In the genomic region with DNA sequence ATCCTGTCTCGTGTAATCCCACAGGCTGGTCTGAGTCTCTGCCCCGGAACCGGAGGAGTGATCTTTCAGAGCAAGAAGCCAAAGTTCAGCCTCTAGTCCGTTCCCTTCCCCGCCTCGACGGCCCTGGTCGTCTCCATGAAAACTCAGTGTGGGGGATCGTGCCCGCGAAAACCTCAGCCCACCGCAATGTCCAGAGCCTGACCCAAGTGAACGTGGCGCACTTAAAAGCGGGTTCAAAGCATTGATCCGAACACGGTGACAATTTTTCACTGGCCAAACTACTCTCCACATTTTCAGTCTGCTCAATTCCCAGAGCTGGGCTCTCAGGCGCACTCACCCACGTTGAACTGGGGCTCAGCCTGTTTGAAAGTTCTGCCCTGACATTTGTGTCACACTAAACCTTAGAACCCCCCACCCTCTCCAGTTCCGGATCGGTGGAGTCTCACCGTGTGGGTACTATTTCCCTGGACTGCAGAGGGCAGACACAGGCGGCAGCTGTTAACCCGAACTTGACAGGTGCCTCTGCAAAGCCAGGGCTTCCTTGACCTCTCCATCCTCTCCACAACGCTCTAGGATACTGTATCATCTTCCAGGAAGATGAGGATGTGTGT, we compare ENCODE assay signal across 1 cellular context.
TF ChIP-seq lines count a peak whose summit lies in the region.

No MANE protein-coding gene starts in this region.

TF ChIP-seq in HEK293, 187 proteins besides CTCF, POLR2A, EP300 and RAD21 (continued from another document and continues in another):
- TF ChIP-seq ZNF266 (tag by site-specific recombination; IDR thresholded peaks at IDR 0.05; ENCODE audit: low read depth) (no peak), ZNF169 (tag by site-specific recombination; IDR thresholded peaks at IDR 0.05) (no peak), ZNF777 (tag by site-specific recombination; IDR thresholded peaks at IDR 0.05; ENCODE audit: borderline replicate concordance) (peak; percentile 91), ZNF214 (tag by site-specific recombination; IDR thresholded peaks at IDR 0.05; ENCODE audit: borderline replicate concordance) (no peak), ZBTB20 (tag by site-specific recombination; IDR thresholded peaks at IDR 0.05) (peak; percentile 68; the same call in 1 of the 2 replicates), ZNF211 (tag by site-specific recombination; IDR thresholded peaks at IDR 0.05; ENCODE audit: low read depth) (no peak), ZNF138 (tag by site-specific recombination; IDR thresholded peaks at IDR 0.05; ENCODE audit: borderline replicate concordance) (no peak), ZNF366 (tag by site-specific recombination; conservative IDR thresholded peaks at IDR 0.05) (no peak), ZNF776 (tag by site-specific recombination; IDR thresholded peaks at IDR 0.05; ENCODE audit: borderline replicate concordance) (no peak), ZNF677 (tag by site-specific recombination; IDR thresholded peaks at IDR 0.05) (no peak), GLIS1 (tag by site-specific recombination; IDR thresholded peaks at IDR 0.05) (0 out of 2 replicates have a peak, but pooled peaks have one; percentile 15), ZNF16 (tag by site-specific recombination; IDR thresholded peaks at IDR 0.05; ENCODE audit: low read depth) (no peak), ZBTB8A (tag by site-specific recombination; IDR thresholded peaks at IDR 0.05) (peak; percentile 76), GLIS2 (tag by site-specific recombination; IDR thresholded peaks at IDR 0.05) (peak; percentile 31; the same call in 1 of the 2 replicates), BCL11B (tag by site-specific recombination; IDR thresholded peaks at IDR 0.05; ENCODE audit: low read depth) (no peak), ZNF19 (tag by site-specific recombination; IDR thresholded peaks at IDR 0.05; ENCODE audit: low read depth) (no peak), PRDM1 (tag by site-specific recombination; IDR thresholded peaks at IDR 0.05) (no peak), ZNF521 (tag by site-specific recombination; IDR thresholded peaks at IDR 0.05) (no peak), ZNF555 (tag by site-specific recombination; conservative IDR thresholded peaks at IDR 0.05) (no peak), ZBTB21 (tag by site-specific recombination; IDR thresholded peaks at IDR 0.05) (no peak), KLF7 (tag by site-specific recombination; IDR thresholded peaks at IDR 0.05; ENCODE audit: borderline replicate concordance) (no peak), ZBTB17 (tag by site-specific recombination; IDR thresholded peaks at IDR 0.05) (peak; percentile 37), ZNF76 (tag by site-specific recombination; IDR thresholded peaks at IDR 0.05; ENCODE audit: borderline replicate concordance, low read depth) (no peak; the same call in 1 of the 2 replicates), ZNF600 (tag by site-specific recombination; IDR thresholded peaks at IDR 0.05) (peak; percentile 51), HOXD13 (CRISPR knock-in tag; IDR thresholded peaks at IDR 0.05; ENCODE audit: borderline replicate concordance) (no peak), ZFHX2 (tag by site-specific recombination; conservative IDR thresholded peaks at IDR 0.05) (peak; percentile 59), ZNF184 (tag by site-specific recombination; IDR thresholded peaks at IDR 0.05) (no peak), SETDB1 (IDR thresholded peaks at IDR 0.05; ENCODE audit: insufficient read length, low read length) (no peak), ZNF114 (tag by site-specific recombination; IDR thresholded peaks at IDR 0.05) (no peak), ZNF302 (tag by site-specific recombination; IDR thresholded peaks at IDR 0.05; ENCODE audit: low read depth) (no peak), ZNF223 (tag by site-specific recombination; IDR thresholded peaks at IDR 0.05) (no peak), ZNF561 (tag by site-specific recombination; IDR thresholded peaks at IDR 0.05; ENCODE audit: borderline replicate concordance) (no peak), ZNF2 (tag by site-specific recombination; IDR thresholded peaks at IDR 0.05) (0 out of 2 replicates have a peak, but pooled peaks have one; percentile 61)
- TF ChIP-seq, protein P1, sequence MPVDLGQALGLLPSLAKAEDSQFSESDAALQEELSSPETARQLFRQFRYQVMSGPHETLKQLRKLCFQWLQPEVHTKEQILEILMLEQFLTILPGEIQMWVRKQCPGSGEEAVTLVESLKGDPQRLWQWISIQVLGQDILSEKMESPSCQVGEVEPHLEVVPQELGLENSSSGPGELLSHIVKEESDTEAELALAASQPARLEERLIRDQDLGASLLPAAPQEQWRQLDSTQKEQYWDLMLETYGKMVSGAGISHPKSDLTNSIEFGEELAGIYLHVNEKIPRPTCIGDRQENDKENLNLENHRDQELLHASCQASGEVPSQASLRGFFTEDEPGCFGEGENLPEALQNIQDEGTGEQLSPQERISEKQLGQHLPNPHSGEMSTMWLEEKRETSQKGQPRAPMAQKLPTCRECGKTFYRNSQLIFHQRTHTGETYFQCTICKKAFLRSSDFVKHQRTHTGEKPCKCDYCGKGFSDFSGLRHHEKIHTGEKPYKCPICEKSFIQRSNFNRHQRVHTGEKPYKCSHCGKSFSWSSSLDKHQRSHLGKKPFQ (tag by site-specific recombination; IDR thresholded peaks at IDR 0.05) = no peak
- TF ChIP-seq, protein P2, sequence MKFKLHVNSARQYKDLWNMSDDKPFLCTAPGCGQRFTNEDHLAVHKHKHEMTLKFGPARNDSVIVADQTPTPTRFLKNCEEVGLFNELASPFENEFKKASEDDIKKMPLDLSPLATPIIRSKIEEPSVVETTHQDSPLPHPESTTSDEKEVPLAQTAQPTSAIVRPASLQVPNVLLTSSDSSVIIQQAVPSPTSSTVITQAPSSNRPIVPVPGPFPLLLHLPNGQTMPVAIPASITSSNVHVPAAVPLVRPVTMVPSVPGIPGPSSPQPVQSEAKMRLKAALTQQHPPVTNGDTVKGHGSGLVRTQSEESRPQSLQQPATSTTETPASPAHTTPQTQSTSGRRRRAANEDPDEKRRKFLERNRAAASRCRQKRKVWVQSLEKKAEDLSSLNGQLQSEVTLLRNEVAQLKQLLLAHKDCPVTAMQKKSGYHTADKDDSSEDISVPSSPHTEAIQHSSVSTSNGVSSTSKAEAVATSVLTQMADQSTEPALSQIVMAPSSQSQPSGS (tag by site-specific recombination; IDR thresholded peaks at IDR 0.05; ENCODE audit: low read depth) = no peak
- TF ChIP-seq, protein P3, sequence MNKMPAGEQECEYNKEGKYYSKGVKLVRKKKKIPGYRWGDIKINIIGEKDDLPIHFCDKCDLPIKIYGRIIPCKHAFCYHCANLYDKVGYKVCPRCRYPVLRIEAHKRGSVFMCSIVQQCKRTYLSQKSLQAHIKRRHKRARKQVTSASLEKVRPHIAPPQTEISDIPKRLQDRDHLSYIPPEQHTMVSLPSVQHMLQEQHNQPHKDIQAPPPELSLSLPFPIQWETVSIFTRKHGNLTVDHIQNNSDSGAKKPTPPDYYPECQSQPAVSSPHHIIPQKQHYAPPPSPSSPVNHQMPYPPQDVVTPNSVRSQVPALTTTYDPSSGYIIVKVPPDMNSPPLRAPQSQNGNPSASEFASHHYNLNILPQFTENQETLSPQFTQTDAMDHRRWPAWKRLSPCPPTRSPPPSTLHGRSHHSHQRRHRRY (tag by site-specific recombination; IDR thresholded peaks at IDR 0.05) = no peak
- TF ChIP-seq, protein P4, sequence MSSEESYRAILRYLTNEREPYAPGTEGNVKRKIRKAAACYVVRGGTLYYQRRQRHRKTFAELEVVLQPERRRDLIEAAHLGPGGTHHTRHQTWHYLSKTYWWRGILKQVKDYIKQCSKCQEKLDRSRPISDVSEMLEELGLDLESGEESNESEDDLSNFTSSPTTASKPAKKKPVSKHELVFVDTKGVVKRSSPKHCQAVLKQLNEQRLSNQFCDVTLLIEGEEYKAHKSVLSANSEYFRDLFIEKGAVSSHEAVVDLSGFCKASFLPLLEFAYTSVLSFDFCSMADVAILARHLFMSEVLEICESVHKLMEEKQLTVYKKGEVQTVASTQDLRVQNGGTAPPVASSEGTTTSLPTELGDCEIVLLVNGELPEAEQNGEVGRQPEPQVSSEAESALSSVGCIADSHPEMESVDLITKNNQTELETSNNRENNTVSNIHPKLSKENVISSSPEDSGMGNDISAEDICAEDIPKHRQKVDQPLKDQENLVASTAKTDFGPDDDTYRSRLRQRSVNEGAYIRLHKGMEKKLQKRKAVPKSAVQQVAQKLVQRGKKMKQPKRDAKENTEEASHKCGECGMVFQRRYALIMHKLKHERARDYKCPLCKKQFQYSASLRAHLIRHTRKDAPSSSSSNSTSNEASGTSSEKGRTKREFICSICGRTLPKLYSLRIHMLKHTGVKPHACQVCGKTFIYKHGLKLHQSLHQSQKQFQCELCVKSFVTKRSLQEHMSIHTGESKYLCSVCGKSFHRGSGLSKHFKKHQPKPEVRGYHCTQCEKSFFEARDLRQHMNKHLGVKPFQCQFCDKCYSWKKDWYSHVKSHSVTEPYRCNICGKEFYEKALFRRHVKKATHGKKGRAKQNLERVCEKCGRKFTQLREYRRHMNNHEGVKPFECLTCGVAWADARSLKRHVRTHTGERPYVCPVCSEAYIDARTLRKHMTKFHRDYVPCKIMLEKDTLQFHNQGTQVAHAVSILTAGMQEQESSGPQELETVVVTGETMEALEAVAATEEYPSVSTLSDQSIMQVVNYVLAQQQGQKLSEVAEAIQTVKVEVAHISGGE (tag by site-specific recombination; conservative IDR thresholded peaks at IDR 0.05; ENCODE audit: low read depth) = no peak
- TF ChIP-seq, protein P5, sequence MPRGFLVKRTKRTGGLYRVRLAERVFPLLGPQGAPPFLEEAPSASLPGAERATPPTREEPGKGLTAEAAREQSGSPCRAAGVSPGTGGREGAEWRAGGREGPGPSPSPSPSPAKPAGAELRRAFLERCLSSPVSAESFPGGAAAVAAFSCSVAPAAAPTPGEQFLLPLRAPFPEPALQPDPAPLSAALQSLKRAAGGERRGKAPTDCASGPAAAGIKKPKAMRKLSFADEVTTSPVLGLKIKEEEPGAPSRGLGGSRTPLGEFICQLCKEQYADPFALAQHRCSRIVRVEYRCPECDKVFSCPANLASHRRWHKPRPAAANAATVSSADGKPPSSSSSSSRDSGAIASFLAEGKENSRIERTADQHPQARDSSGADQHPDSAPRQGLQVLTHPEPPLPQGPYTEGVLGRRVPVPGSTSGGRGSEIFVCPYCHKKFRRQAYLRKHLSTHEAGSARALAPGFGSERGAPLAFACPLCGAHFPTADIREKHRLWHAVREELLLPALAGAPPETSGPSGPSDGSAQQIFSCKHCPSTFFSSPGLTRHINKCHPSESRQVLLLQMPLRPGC (tag by site-specific recombination; IDR thresholded peaks at IDR 0.05) = no peak
- TF ChIP-seq, protein P6, sequence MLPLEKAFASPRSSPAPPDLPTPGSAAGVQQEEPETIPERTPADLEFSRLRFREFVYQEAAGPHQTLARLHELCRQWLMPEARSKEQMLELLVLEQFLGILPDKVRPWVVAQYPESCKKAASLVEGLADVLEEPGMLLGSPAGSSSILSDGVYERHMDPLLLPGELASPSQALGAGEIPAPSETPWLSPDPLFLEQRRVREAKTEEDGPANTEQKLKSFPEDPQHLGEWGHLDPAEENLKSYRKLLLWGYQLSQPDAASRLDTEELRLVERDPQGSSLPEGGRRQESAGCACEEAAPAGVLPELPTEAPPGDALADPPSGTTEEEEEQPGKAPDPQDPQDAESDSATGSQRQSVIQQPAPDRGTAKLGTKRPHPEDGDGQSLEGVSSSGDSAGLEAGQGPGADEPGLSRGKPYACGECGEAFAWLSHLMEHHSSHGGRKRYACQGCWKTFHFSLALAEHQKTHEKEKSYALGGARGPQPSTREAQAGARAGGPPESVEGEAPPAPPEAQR (tag by site-specific recombination; IDR thresholded peaks at IDR 0.05) = no peak
- TF ChIP-seq, protein P7, sequence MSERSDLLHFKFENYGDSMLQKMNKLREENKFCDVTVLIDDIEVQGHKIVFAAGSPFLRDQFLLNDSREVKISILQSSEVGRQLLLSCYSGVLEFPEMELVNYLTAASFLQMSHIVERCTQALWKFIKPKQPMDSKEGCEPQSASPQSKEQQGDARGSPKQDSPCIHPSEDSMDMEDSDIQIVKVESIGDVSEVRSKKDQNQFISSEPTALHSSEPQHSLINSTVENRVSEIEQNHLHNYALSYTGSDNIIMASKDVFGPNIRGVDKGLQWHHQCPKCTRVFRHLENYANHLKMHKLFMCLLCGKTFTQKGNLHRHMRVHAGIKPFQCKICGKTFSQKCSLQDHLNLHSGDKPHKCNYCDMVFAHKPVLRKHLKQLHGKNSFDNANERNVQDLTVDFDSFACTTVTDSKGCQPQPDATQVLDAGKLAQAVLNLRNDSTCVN (tag by site-specific recombination; optimal IDR thresholded peaks at IDR 0.05) = peak; percentile 23
- TF ChIP-seq, protein P8, sequence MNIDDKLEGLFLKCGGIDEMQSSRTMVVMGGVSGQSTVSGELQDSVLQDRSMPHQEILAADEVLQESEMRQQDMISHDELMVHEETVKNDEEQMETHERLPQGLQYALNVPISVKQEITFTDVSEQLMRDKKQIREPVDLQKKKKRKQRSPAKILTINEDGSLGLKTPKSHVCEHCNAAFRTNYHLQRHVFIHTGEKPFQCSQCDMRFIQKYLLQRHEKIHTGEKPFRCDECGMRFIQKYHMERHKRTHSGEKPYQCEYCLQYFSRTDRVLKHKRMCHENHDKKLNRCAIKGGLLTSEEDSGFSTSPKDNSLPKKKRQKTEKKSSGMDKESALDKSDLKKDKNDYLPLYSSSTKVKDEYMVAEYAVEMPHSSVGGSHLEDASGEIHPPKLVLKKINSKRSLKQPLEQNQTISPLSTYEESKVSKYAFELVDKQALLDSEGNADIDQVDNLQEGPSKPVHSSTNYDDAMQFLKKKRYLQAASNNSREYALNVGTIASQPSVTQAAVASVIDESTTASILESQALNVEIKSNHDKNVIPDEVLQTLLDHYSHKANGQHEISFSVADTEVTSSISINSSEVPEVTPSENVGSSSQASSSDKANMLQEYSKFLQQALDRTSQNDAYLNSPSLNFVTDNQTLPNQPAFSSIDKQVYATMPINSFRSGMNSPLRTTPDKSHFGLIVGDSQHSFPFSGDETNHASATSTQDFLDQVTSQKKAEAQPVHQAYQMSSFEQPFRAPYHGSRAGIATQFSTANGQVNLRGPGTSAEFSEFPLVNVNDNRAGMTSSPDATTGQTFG (tag by site-specific recombination; IDR thresholded peaks at IDR 0.05; ENCODE audit: borderline replicate concordance) = no peak
